1 cellular context compared by ENCODE assay signal in the genomic region with DNA sequence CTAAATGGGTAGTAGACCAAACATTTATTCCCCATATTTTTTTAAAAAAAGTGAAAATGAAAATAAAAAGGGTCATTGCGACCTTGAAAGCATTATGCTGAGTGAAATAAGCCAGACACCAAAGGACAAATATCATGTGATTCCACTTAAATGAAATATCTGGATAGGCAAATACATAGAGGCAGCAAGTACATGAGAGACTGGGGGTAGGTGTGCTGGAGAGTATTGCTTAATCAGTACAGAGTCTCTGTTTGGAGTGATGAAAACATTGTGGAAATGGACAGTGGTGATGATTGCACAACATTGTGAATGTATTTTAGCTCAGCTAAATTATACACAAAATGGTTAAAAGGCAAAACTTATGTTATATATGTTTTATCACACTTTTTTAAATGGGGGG.
TF ChIP-seq lines count a peak whose summit lies in the region.

No MANE protein-coding gene starts in this region.

TF ChIP-seq in HepG2, 621 proteins besides CTCF, POLR2A, EP300 and RAD21 (continued from another document and continues in another):
- TF ChIP-seq KLF12 (CRISPR knock-in tag; IDR thresholded peaks at IDR 0.05; ENCODE audit: borderline replicate concordance) (no peak; the same call in 1 of the 2 replicates), SNAPC2 (CRISPR knock-in tag; IDR thresholded peaks at IDR 0.05) (no peak), ZFP36L1 (CRISPR knock-in tag; IDR thresholded peaks at IDR 0.05) (no peak), KAT8 (CRISPR knock-in tag; IDR thresholded peaks at IDR 0.05) (peak; percentile 82), RCOR2 (CRISPR knock-in tag; IDR thresholded peaks at IDR 0.05) (peak; percentile 95), ZSCAN12 (CRISPR knock-in tag; IDR thresholded peaks at IDR 0.05) (no peak), ATF7-NPFF (CRISPR knock-in tag; IDR thresholded peaks at IDR 0.05; ENCODE audit: low read depth) (no peak), RXRB (CRISPR knock-in tag; IDR thresholded peaks at IDR 0.05; ENCODE audit: borderline replicate concordance) (peak; percentile 87), SP5 (CRISPR knock-in tag; IDR thresholded peaks at IDR 0.05; ENCODE audit: borderline replicate concordance, low read depth) (peak; percentile 47; the same call in 1 of the 2 replicates), PRPF4 (IDR thresholded peaks at IDR 0.05; ENCODE audit: low read depth, low read length, poor library complexity, severe bottlenecking) (no peak), ZNF180 (CRISPR knock-in tag; IDR thresholded peaks at IDR 0.05; ENCODE audit: borderline replicate concordance, low read depth) (no peak), ELF3 (CRISPR knock-in tag; IDR thresholded peaks at IDR 0.05) (peak; percentile 84), ZNF225 (CRISPR knock-in tag; IDR thresholded peaks at IDR 0.05) (no peak), CBX5 (CRISPR knock-in tag; IDR thresholded peaks at IDR 0.05; ENCODE audit: borderline replicate concordance) (0 out of 2 replicates have a peak, but pooled peaks have one; percentile 54), BCL6 (CRISPR knock-in tag; IDR thresholded peaks at IDR 0.05) (peak; percentile 86), ZKSCAN8 (CRISPR knock-in tag; IDR thresholded peaks at IDR 0.05; ENCODE audit: borderline replicate concordance) (peak; percentile 68; the same call in 1 of the 2 replicates), FOSL2 (CRISPR knock-in tag; IDR thresholded peaks at IDR 0.05) (peak; percentile 78), MATR3 (CRISPR knock-in tag; IDR thresholded peaks at IDR 0.05) (no peak), ZNF263 (CRISPR knock-in tag; IDR thresholded peaks at IDR 0.05) (no peak), ZNF746 (CRISPR knock-in tag; IDR thresholded peaks at IDR 0.05) (no peak), CREM (IDR thresholded peaks at IDR 0.05) (peak; percentile 85), CREM (CRISPR knock-in tag; IDR thresholded peaks at IDR 0.05) (no peak), GATA4 (IDR thresholded peaks at IDR 0.05; ENCODE audit: borderline replicate concordance, low read depth) (peak; percentile 81), KDM2A (CRISPR knock-in tag; IDR thresholded peaks at IDR 0.05; ENCODE audit: borderline replicate concordance, low read depth) (no peak), TCF12 (IDR thresholded peaks at IDR 0.05) (no peak), TCF12 (CRISPR knock-in tag; IDR thresholded peaks at IDR 0.05) (peak; percentile 34; the same call in 1 of the 2 replicates), SNRNP70 (IDR thresholded peaks at IDR 0.05; ENCODE audit: low read depth, low read length) (no peak), NFKBIZ (CRISPR knock-in tag; IDR thresholded peaks at IDR 0.05) (peak; percentile 96; the same call in 1 of the 2 replicates), NCOR1 (IDR thresholded peaks at IDR 0.05; ENCODE audit: borderline replicate concordance, low read length) (peak; percentile 94), KDM5B (CRISPR knock-in tag; IDR thresholded peaks at IDR 0.05; ENCODE audit: borderline replicate concordance) (no peak)
- TF ChIP-seq, protein P1, sequence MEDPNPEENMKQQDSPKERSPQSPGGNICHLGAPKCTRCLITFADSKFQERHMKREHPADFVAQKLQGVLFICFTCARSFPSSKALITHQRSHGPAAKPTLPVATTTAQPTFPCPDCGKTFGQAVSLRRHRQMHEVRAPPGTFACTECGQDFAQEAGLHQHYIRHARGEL (CRISPR knock-in tag; IDR thresholded peaks at IDR 0.05), result no peak
- TF ChIP-seq, protein P2, sequence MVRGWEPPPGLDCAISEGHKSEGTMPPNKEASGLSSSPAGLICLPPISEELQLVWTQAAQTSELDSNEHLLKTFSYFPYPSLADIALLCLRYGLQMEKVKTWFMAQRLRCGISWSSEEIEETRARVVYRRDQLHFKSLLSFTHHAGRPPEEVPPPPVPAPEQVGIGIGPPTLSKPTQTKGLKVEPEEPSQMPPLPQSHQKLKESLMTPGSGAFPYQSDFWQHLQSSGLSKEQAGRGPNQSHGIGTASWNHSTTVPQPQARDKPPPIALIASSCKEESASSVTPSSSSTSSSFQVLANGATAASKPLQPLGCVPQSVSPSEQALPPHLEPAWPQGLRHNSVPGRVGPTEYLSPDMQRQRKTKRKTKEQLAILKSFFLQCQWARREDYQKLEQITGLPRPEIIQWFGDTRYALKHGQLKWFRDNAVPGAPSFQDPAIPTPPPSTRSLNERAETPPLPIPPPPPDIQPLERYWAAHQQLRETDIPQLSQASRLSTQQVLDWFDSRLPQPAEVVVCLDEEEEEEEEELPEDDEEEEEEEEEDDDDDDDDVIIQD (CRISPR knock-in tag; IDR thresholded peaks at IDR 0.05; ENCODE audit: low read depth), result peak; percentile 96
- TF ChIP-seq, protein P3, sequence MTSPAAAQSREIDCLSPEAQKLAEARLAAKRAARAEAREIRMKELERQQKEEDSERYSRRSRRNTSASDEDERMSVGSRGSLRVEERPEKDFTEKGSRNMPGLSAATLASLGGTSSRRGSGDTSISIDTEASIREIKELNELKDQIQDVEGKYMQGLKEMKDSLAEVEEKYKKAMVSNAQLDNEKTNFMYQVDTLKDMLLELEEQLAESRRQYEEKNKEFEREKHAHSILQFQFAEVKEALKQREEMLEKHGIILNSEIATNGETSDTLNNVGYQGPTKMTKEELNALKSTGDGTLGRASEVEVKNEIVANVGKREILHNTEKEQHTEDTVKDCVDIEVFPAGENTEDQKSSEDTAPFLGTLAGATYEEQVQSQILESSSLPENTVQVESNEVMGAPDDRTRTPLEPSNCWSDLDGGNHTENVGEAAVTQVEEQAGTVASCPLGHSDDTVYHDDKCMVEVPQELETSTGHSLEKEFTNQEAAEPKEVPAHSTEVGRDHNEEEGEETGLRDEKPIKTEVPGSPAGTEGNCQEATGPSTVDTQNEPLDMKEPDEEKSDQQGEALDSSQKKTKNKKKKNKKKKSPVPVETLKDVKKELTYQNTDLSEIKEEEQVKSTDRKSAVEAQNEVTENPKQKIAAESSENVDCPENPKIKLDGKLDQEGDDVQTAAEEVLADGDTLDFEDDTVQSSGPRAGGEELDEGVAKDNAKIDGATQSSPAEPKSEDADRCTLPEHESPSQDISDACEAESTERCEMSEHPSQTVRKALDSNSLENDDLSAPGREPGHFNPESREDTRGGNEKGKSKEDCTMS (CRISPR knock-in tag; conservative IDR thresholded peaks at IDR 0.05), result no peak
- TF ChIP-seq, protein P4, sequence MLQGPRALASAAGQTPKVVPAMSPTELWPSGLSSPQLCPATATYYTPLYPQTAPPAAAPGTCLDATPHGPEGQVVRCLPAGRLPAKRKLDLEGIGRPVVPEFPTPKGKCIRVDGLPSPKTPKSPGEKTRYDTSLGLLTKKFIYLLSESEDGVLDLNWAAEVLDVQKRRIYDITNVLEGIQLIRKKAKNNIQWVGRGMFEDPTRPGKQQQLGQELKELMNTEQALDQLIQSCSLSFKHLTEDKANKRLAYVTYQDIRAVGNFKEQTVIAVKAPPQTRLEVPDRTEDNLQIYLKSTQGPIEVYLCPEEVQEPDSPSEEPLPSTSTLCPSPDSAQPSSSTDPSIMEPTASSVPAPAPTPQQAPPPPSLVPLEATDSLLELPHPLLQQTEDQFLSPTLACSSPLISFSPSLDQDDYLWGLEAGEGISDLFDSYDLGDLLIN (CRISPR knock-in tag; IDR thresholded peaks at IDR 0.05; ENCODE audit: borderline replicate concordance), result no peak
- TF ChIP-seq, protein P5, sequence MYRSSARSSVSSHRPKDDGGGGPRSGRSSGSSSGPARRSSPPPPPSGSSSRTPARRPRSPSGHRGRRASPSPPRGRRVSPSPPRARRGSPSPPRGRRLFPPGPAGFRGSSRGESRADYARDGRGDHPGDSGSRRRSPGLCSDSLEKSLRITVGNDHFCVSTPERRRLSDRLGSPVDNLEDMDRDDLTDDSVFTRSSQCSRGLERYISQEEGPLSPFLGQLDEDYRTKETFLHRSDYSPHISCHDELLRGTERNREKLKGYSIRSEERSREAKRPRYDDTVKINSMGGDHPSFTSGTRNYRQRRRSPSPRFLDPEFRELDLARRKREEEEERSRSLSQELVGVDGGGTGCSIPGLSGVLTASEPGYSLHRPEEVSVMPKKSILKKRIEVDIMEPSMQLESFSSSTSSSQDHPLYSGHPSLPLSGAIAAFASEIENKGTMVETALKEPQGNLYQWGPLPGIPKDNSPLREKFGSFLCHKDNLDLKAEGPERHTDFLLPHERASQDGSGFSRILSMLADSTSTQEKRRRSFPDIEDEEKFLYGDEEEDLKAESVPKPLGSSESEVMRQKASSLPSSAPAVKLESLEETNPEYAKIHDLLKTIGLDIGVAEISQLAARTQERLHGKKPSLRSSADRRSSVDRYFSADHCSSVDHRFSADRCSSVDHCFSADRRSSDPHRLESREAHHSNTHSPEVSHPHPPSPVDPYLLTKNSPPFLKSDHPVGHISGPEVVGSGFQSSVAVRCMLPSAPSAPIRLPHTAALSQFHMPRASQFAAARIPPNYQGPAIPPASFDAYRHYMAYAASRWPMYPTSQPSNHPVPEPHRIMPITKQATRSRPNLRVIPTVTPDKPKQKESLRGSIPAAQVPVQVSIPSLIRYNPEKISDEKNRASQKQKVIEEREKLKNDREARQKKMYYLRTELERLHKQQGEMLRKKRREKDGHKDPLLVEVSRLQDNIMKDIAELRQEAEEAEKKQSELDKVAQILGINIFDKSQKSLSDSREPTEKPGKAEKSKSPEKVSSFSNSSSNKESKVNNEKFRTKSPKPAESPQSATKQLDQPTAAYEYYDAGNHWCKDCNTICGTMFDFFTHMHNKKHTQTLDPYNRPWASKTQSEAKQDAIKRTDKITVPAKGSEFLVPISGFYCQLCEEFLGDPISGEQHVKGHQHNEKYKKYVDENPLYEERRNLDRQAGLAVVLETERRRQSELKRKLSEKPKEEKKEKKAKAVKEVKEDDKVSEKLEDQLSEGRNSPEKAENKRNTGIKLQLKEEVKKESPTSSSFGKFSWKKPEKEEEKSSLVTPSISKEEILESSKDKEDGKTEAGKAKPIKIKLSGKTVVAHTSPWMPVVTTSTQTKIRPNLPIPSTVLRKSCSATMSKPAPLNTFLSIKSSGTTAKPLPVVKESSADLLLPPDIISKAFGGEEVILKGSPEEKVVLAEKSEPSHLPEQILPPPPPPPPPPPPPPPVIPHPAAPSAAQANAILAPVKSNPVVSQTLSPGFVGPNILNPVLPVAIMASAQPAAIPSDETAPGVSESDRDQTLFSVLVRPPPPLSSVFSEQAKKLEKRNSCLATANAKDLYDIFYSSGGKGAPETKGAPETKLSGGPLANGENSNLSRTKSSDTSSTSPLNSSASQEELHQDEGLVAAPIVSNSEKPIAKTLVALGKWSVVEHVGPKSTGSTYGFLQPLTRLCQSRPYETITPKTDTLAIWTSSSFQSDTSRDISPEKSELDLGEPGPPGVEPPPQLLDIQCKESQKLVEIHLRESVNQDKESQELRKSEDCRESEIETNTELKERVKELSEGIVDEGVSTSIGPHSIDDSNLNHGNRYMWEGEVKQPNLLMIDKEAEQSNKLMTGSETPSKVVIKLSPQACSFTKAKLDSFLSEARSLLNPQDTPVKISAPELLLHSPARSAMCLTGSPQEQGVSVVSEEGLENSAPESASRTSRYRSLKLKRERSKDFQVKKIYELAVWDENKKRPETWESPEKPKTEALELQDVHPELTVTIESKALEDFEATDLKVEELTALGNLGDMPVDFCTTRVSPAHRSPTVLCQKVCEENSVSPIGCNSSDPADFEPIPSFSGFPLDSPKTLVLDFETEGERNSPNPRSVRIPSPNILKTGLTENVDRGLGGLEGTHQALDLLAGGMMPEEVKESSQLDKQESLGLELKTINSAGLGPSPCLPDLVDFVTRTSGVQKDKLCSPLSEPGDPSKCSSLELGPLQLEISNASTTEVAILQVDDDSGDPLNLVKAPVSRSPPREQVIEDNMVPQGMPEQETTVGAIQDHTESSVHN (CRISPR knock-in tag; IDR thresholded peaks at IDR 0.05), result no peak
- TF ChIP-seq, protein P6, sequence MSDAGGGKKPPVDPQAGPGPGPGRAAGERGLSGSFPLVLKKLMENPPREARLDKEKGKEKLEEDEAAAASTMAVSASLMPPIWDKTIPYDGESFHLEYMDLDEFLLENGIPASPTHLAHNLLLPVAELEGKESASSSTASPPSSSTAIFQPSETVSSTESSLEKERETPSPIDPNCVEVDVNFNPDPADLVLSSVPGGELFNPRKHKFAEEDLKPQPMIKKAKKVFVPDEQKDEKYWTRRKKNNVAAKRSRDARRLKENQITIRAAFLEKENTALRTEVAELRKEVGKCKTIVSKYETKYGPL (CRISPR knock-in tag; IDR thresholded peaks at IDR 0.05), result peak; percentile 62; the same call in 1 of the 2 replicates
- TF ChIP-seq, protein P7, sequence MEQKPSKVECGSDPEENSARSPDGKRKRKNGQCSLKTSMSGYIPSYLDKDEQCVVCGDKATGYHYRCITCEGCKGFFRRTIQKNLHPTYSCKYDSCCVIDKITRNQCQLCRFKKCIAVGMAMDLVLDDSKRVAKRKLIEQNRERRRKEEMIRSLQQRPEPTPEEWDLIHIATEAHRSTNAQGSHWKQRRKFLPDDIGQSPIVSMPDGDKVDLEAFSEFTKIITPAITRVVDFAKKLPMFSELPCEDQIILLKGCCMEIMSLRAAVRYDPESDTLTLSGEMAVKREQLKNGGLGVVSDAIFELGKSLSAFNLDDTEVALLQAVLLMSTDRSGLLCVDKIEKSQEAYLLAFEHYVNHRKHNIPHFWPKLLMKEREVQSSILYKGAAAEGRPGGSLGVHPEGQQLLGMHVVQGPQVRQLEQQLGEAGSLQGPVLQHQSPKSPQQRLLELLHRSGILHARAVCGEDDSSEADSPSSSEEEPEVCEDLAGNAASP (CRISPR knock-in tag; IDR thresholded peaks at IDR 0.05; ENCODE audit: borderline replicate concordance), result peak; percentile 55; the same call in 1 of the 2 replicates
- TF ChIP-seq, protein P8, sequence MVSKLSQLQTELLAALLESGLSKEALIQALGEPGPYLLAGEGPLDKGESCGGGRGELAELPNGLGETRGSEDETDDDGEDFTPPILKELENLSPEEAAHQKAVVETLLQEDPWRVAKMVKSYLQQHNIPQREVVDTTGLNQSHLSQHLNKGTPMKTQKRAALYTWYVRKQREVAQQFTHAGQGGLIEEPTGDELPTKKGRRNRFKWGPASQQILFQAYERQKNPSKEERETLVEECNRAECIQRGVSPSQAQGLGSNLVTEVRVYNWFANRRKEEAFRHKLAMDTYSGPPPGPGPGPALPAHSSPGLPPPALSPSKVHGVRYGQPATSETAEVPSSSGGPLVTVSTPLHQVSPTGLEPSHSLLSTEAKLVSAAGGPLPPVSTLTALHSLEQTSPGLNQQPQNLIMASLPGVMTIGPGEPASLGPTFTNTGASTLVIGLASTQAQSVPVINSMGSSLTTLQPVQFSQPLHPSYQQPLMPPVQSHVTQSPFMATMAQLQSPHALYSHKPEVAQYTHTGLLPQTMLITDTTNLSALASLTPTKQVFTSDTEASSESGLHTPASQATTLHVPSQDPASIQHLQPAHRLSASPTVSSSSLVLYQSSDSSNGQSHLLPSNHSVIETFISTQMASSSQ (IDR thresholded peaks at IDR 0.05; ENCODE audit: low read depth), result peak; percentile 73
- TF ChIP-seq, protein P8 (CRISPR knock-in tag; IDR thresholded peaks at IDR 0.05; ENCODE audit: borderline replicate concordance), result peak; percentile 85; the same call in 1 of the 2 replicates
